8 cellular contexts compared by ENCODE assay signal in genomic region chr18:23586249-23587196, GRCh38. TPM values are rescaled to one million over a fixed set of nuclear protein-coding genes. Genes with fewer than 3 reads are reported as not detected.
DNase-seq lines count a peak whose midpoint lies in the region; ATAC-seq and TF ChIP-seq lines count a peak whose summit lies in the region.

TSS of gene NPC1 (minus strand) at chr18:23586506. CDS start at chr18:23586343, 163 bp downstream.

- no peaks in the 10 kb centered on the region for H3K27me3 ChIP-seq in right lobe of liver

- no peaks in the 10 kb centered on the region for H3K36me3 ChIP-seq in right lobe of liver

- TF ChIP-seq CTCF in right lobe of liver (IDR thresholded peaks at IDR 0.05), result peak; percentile 88 to 99 (median 96)

- TF ChIP-seq POLR2A in right lobe of liver (IDR thresholded peaks at IDR 0.05), result peak; percentile 97

- intact Hi-C loops in right lobe of liver (cut with DNase I), result loop anchor here in 1 of 2 donors (5.0 kb wide), 1 partner anchor 69 kb away; no protein-coding TSS in a partner anchor

- under 1% methylated on average over 43 of the region's 95 CpGs for WGBS in right lobe of liver (ENCODE audit: insufficient coverage, low coverage, low lambda C conversion rate, missing lambda C conversion rate)

- H3K27ac ChIP-seq in right lobe of liver, result peak within 1 kb of the TSS; percentile 99 to 100 (median 99)

- no peaks in the 10 kb centered on the region for H3K9me3 ChIP-seq in right lobe of liver

- ATAC-seq in GM19351 (IDR thresholded peaks at IDR 0.05; ENCODE audit: unreplicated experiment) (peak; percentile 88), HG03521 (IDR thresholded peaks at IDR 0.05; ENCODE audit: unreplicated experiment) (peak; percentile 82), right lobe of liver (peak; percentile 90 to 98 (median 95))

- H3K4me1 ChIP-seq in right lobe of liver, result peaks cover 0 to 28% (median 10%) of the 10 kb centered on the region in 4 donors

- H3K4me3 ChIP-seq in right lobe of liver, result peak within 1 kb of the TSS; percentile 73 to 90 (median 88)

- DNase-seq in CD1c-positive myeloid dendritic cell (ENCODE audit: extremely low spot score), result peak; percentile 97
- peak; percentile 83 for DNase-seq in NCI-H748 treated with DMSO at 0.1 percent for 48 hours (lab: John Stamatoyannopoulos, UW)
- peak; percentile 86 to 87 for DNase-seq in activated CD4-positive, alpha-beta T cell treated with anti-CD3 and anti-CD28 coated beads, Interleukin-2, amount 50 U/mL, for 4 hours
- DNase-seq in dermis blood vessel endothelial cell, result peak; percentile 96
- DNase-seq in right lobe of liver, result peak; percentile 95 to 97 (median 96)
- peak; percentile 90 to 91 for DNase-seq in stimulated activated CD4-positive, alpha-beta T cell treated with anti-CD3 and anti-CD28 coated beads, Interleukin-4, amount 100 ng/mL, for 4 hours

RNA-seq across cellular contexts. Expression of gene NPC1, which starts in this region (rescaled TPM):
- total RNA-seq in dermis blood vessel endothelial cell, result 36.4 and 80.5 TPM in 2 replicates
- 10 to 100 TPM; 11.9 to 31.2 (median 20.0) TPM for total RNA-seq in right lobe of liver

Comparison
In these comparisons a context has a peak if more than half of its experiments do, and no peak if none do; other contexts are left out.
1. Peak in every context shown above with its lines: DNase-seq, ATAC-seq, H3K4me3 ChIP-seq and H3K27ac ChIP-seq.